Comparison of ENCODE assay signal across 8 cellular contexts in genomic region chr2:68771211-68771721, GRCh38. TPM values are rescaled to one million over a fixed set of nuclear protein-coding genes. Genes with fewer than 3 reads are reported as not detected.
DNase-seq lines count a peak whose midpoint lies in the region; ATAC-seq lines count a peak whose summit lies in the region.
"Had no signal": no experiment of that assay in that cellular context is flagged by ENCODE, and none has a peak within 500 bp of the region (broad histone marks: within the 10 kb centered on the region; RNA-seq: fewer than 3 reads in every experiment).

No MANE protein-coding gene starts in this region.

- H2AK5ac ChIP-seq in trophoblast cell (ENCODE audit: low read length): no peak overlapping the region

- no peak overlapping the region for H2AFZ ChIP-seq in trophoblast cell (ENCODE audit: insufficient read depth, low read length, poor library complexity)

- no peak overlapping the region for H2BK120ac ChIP-seq in trophoblast cell (ENCODE audit: insufficient read depth, low read length, poor library complexity)

- no peaks in the 10 kb centered on the region for H3K9me3 Mint-ChIP-seq in activated CD8-positive, alpha-beta T cell treated with anti-CD3 and anti-CD28 coated beads, Interleukin-2, amount 10 ng/mL, durations not matched to agents 7 days and 5 days (ENCODE audit: insufficient read depth)
- H3K9me3 Mint-ChIP-seq in stimulated activated naive B cell treated with anti-CD40 and anti-IgM and Interleukin-4, amounts not matched to agents 10 μg/mL and 1 μg/mL and 100 μg/mL, for 72 hours: no peaks in the 10 kb centered on the region

- no peak for DNase-seq in activated CD8-positive, alpha-beta T cell treated with anti-CD3 and anti-CD28 coated beads, Interleukin-2, amount 10 ng/mL, durations not matched to agents 7 days and 5 days
- DNase-seq in left ventricle myocardium superior (no peak), trophoblast cell (no peak)
- no peak for DNase-seq in stimulated activated naive B cell treated with anti-CD40 and anti-IgM and Interleukin-4, amounts not matched to agents 10 μg/mL and 1 μg/mL and 100 μg/mL, for 72 hours
- DNase-seq: uterus had no signal

- peak overlapping the region; percentile 89 for H3K27ac Mint-ChIP-seq in activated CD8-positive, alpha-beta T cell treated with anti-CD3 and anti-CD28 coated beads, Interleukin-2, amount 10 ng/mL, durations not matched to agents 7 days and 5 days
- peak overlapping the region; percentile 95 for H3K27ac Mint-ChIP-seq in stimulated activated naive B cell treated with anti-CD40 and anti-IgM and Interleukin-4, amounts not matched to agents 10 μg/mL and 1 μg/mL and 100 μg/mL, for 72 hours

- H4K12ac ChIP-seq in trophoblast cell (ENCODE audit: low read depth, low read length): no peak overlapping the region

- no peak overlapping the region for H3K23ac ChIP-seq in trophoblast cell (ENCODE audit: low read length)

- H3K18ac ChIP-seq in trophoblast cell (ENCODE audit: low read length): no peak overlapping the region

- H2BK5ac ChIP-seq in trophoblast cell (ENCODE audit: low read depth, low read length, poor library complexity): no peak overlapping the region

- no peaks in the 10 kb centered on the region for H3K36me3 ChIP-seq in trophoblast cell (ENCODE audit: control insufficient read depth in 1 of 2, insufficient read depth in 2 of 2, low read length in 2 of 2)
- H3K36me3 ChIP-seq: uterus had no signal

- no peaks in the 10 kb centered on the region for H3K27me3 Mint-ChIP-seq in activated CD8-positive, alpha-beta T cell treated with anti-CD3 and anti-CD28 coated beads, Interleukin-2, amount 10 ng/mL, durations not matched to agents 7 days and 5 days (ENCODE audit: low read depth)
- no peaks in the 10 kb centered on the region for H3K27me3 Mint-ChIP-seq in stimulated activated naive B cell treated with anti-CD40 and anti-IgM and Interleukin-4, amounts not matched to agents 10 μg/mL and 1 μg/mL and 100 μg/mL, for 72 hours

- H3K9ac ChIP-seq in trophoblast cell (ENCODE audit: low read length): no peak overlapping the region

- no peaks in the 10 kb centered on the region for H3K27me3 ChIP-seq in trophoblast cell (ENCODE audit: insufficient read depth, low read length)
- H3K27me3 ChIP-seq: uterus had no signal

- POLR2A ChIA-PET in activated CD8-positive, alpha-beta T cell treated with anti-CD3 and anti-CD28 coated beads, Interleukin-2, amount 10 ng/mL, durations not matched to agents 7 days and 5 days (lab: Charles Lee): interaction anchor here (1.0 to 1.8 kb wide), 4 partner anchors 19 to 50 kb away, joined by 3 to 7 read pairs (median 4); partner anchors contain the start of gene ARHGAP25

- H2BK12ac ChIP-seq in trophoblast cell (ENCODE audit: low read length): no peak overlapping the region

- H3K4me3 ChIP-seq in trophoblast cell (ENCODE audit: low read depth, low read length): no peak overlapping the region
- H3K4me3 ChIP-seq: uterus had no signal

- peaks cover 6 to 12% of the 10 kb centered on the region in 2 experiments for H3K4me1 ChIP-seq in trophoblast cell (ENCODE audit: control insufficient read depth in 1 of 2, insufficient read depth in 2 of 2, low read length in 2 of 2)
- H3K4me1 ChIP-seq: uterus had no signal

- intact Hi-C loops in left ventricle myocardium superior (cut with micrococcal nuclease): loop anchor here (10.0 kb wide), 1 partner anchor 64 kb away; no protein-coding TSS in a partner anchor

- WGBS in trophoblast cell (ENCODE audit: extremely low coverage, insufficient coverage, insufficient read length): no CpG with 5 or more reads among the region's 3 CpGs

- no peak overlapping the region for H4K8ac ChIP-seq in trophoblast cell (ENCODE audit: low read depth, low read length)

- CTCF ChIA-PET in activated CD8-positive, alpha-beta T cell treated with anti-CD3 and anti-CD28 coated beads, Interleukin-2, amount 10 ng/mL, durations not matched to agents 7 days and 5 days (lab: Charles Lee): interaction anchor here (0.6 to 16.9 kb wide), 11 partner anchors 8 to 580 kb away, joined by 3 to 448 read pairs (median 5); no protein-coding TSS in a partner anchor

- no peak overlapping the region for H3K14ac ChIP-seq in trophoblast cell (ENCODE audit: low read length)

- H3K4ac ChIP-seq in trophoblast cell (ENCODE audit: low read depth, low read length): no peak overlapping the region

- H3K79me1 ChIP-seq in trophoblast cell (ENCODE audit: low read length): no peaks in the 10 kb centered on the region

- H3K9me3 ChIP-seq in trophoblast cell (ENCODE audit: insufficient read depth, low read depth, low read length): no peaks in the 10 kb centered on the region
- H3K9me3 ChIP-seq: uterus had no signal

- H3K4me3 Mint-ChIP-seq in activated CD8-positive, alpha-beta T cell treated with anti-CD3 and anti-CD28 coated beads, Interleukin-2, amount 10 ng/mL, durations not matched to agents 7 days and 5 days: peak overlapping the region; percentile 39
- H3K4me3 Mint-ChIP-seq in stimulated activated naive B cell treated with anti-CD40 and anti-IgM and Interleukin-4, amounts not matched to agents 10 μg/mL and 1 μg/mL and 100 μg/mL, for 72 hours: peak overlapping the region; percentile 65 to 69

- no peak overlapping the region for H3K27ac ChIP-seq in trophoblast cell (ENCODE audit: low read depth, low read length)

- H3K4me1 Mint-ChIP-seq in activated CD8-positive, alpha-beta T cell treated with anti-CD3 and anti-CD28 coated beads, Interleukin-2, amount 10 ng/mL, durations not matched to agents 7 days and 5 days (ENCODE audit: low read depth): peaks cover 96% of the 10 kb centered on the region
- H3K4me1 Mint-ChIP-seq in stimulated activated naive B cell treated with anti-CD40 and anti-IgM and Interleukin-4, amounts not matched to agents 10 μg/mL and 1 μg/mL and 100 μg/mL, for 72 hours: peaks cover 86 to 99% of the 10 kb centered on the region in 2 donors

- H3K4me2 ChIP-seq in trophoblast cell (ENCODE audit: low read length): no peak overlapping the region

- no peak overlapping the region for H4K91ac ChIP-seq in trophoblast cell (ENCODE audit: low read depth, low read length)

- H3K36me3 Mint-ChIP-seq in activated CD8-positive, alpha-beta T cell treated with anti-CD3 and anti-CD28 coated beads, Interleukin-2, amount 10 ng/mL, durations not matched to agents 7 days and 5 days (ENCODE audit: low read depth): peaks cover 59% of the 10 kb centered on the region
- peaks cover 50 to 80% of the 10 kb centered on the region in 2 donors for H3K36me3 Mint-ChIP-seq in stimulated activated naive B cell treated with anti-CD40 and anti-IgM and Interleukin-4, amounts not matched to agents 10 μg/mL and 1 μg/mL and 100 μg/mL, for 72 hours

- ATAC-seq in GM21576 (IDR thresholded peaks at IDR 0.05; ENCODE audit: unreplicated experiment) (peak; percentile 20), left ventricle myocardium superior (peak; percentile 53), HG03342 (IDR thresholded peaks at IDR 0.05; ENCODE audit: unreplicated experiment) (no peak), GM19328 (IDR thresholded peaks at IDR 0.05; ENCODE audit: unreplicated experiment) (no peak)
- no peak for ATAC-seq in activated CD8-positive, alpha-beta T cell treated with anti-CD3 and anti-CD28 coated beads, Interleukin-2, amount 10 ng/mL, durations not matched to agents 7 days and 5 days
- no peak for ATAC-seq in stimulated activated naive B cell treated with anti-CD40 and anti-IgM and Interleukin-4, amounts not matched to agents 10 μg/mL and 1 μg/mL and 100 μg/mL, for 72 hours (replicated peaks)

- H3K79me2 ChIP-seq in trophoblast cell (ENCODE audit: control insufficient read depth, insufficient read depth, low read length, poor library complexity): no peaks in the 10 kb centered on the region

RNA-seq across cellular contexts. Expression of gene ARHGAP25, which starts 36.7 kb away (rescaled TPM):
- 10 to 100 TPM; 68.2 to 68.7 TPM for total RNA-seq in activated CD8-positive, alpha-beta T cell treated with anti-CD3 and anti-CD28 coated beads, Interleukin-2, amount 10 ng/mL, durations not matched to agents 7 days and 5 days
- total RNA-seq in left ventricle myocardium superior: 5.4 TPM
- 0.60 and 0.64 TPM in 2 replicates for polyA plus RNA-seq in trophoblast cell (2013)

Comparison
In these comparisons a context has a peak if more than half of its experiments do, and no peak if none do; other contexts are left out.
1. ATAC-seq: peak in GM21576 (single experiment) and left ventricle myocardium superior (single experiment); none in activated CD8-positive, alpha-beta T cell treated with anti-CD3 and anti-CD28 coated beads, Interleukin-2, amount 10 ng/mL, durations not matched to agents 7 days and 5 days (single experiment), stimulated activated naive B cell treated with anti-CD40 and anti-IgM and Interleukin-4, amounts not matched to agents 10 μg/mL and 1 μg/mL and 100 μg/mL, for 72 hours (0 of 2), HG03342 (single experiment) and GM19328 (single experiment).
2. RNA of gene ARHGAP25, which starts 36.7 kb away (total RNA-seq): 68.2 to 68.7 TPM in activated CD8-positive, alpha-beta T cell treated with anti-CD3 and anti-CD28 coated beads, Interleukin-2, amount 10 ng/mL, durations not matched to agents 7 days and 5 days; 5.4 TPM in left ventricle myocardium superior (single experiment); every median in the first group is over 10 times any median in the second.